In genomic region chr5:115417076-115417475, GRCh38 we compare ENCODE assay signal across 23 cellular contexts.
DNase-seq lines count a peak whose midpoint lies in the region; ATAC-seq and TF ChIP-seq lines count a peak whose summit lies in the region.
"Had no signal": no experiment of that assay in that cellular context is flagged by ENCODE, and none has a peak within 500 bp of the region (broad histone marks: within the 10 kb centered on the region; RNA-seq: fewer than 3 reads in every experiment).

No MANE protein-coding gene starts in this region.

- peaks cover 3 to 22% (median 15%) of the 10 kb centered on the region in 3 donors for H3K4me1 ChIP-seq in skeletal muscle tissue (ENCODE audit: control insufficient read depth in 3 of 3, insufficient read depth in 3 of 3, low read length in 3 of 3)
- H3K4me1 ChIP-seq in PC-3 (ENCODE audit: insufficient read depth, low read length), result peaks cover 41% of the 10 kb centered on the region

- H3K79me2 ChIP-seq in PC-3 (ENCODE audit: low read length), result no peaks in the 10 kb centered on the region

- no peak for TF ChIP-seq CTCF in PC-3 (conservative IDR thresholded peaks at IDR 0.05; ENCODE audit: low read depth, low read length)

- DNase-seq in Ammon's horn (ENCODE audit: low spot score), result peak; percentile 58
- DNase-seq in cerebellar cortex (ENCODE audit: low spot score), result peak; percentile 25
- no peak for DNase-seq in PC-3
- no peak for DNase-seq in activated CD4-positive, alpha-beta T cell treated with anti-CD3 and anti-CD28 coated beads for 1 hour
- DNase-seq in MG63, result no peak
- DNase-seq in NCI-H2029 (lab: John Stamatoyannopoulos, UW), result no peak
- DNase-seq: 8988T; CD8-positive, alpha-beta memory T cell; DND-41; GDM1; Karpas-422; MM.1S; NCI-H1092 treated with DMSO at 0.1 percent for 48 hours; NCI-H2107; NCI-H226; NCI-H69; SHP77 treated with DMSO at 0.1 percent for 48 hours had no signal

- no peak overlapping the region for H3K4me2 ChIP-seq in PC-3 (ENCODE audit: low read length)
- H3K4me2 ChIP-seq: GM23338 had no signal

- H3F3A ChIP-seq in PC-3 (ENCODE audit: low read length, unreplicated experiment), result peaks cover 4% of the 10 kb centered on the region

- no peaks in the 10 kb centered on the region for H3K27me3 ChIP-seq in layer of hippocampus (ENCODE audit: control insufficient read depth, insufficient read depth, low read length)
- H3K27me3 ChIP-seq in skeletal muscle tissue (ENCODE audit: control insufficient read depth in 3 of 3, insufficient read depth in 3 of 3, low read length in 3 of 3), result no peaks in the 10 kb centered on the region
- H3K27me3 ChIP-seq in PC-3 (ENCODE audit: low read length), result no peaks in the 10 kb centered on the region
- H3K27me3 ChIP-seq in MG63, result no peaks in the 10 kb centered on the region
- H3K27me3 ChIP-seq: BLaER1 treated with 17β-estradiol and CSF1 and Interleukin-3, amounts not matched to agents 10 nM and 100 nM had no signal

- peak overlapping the region; percentile 46 for H3K27ac ChIP-seq in layer of hippocampus (ENCODE audit: low read depth, low read length)
- H3K27ac ChIP-seq in skeletal muscle tissue (ENCODE audit: low read depth, low read length), result peak overlapping the region; percentile 26
- no peak overlapping the region for H3K27ac ChIP-seq in PC-3 (ENCODE audit: low read length)
- H3K27ac ChIP-seq: BLaER1 treated with 17β-estradiol and CSF1 and Interleukin-3, amounts not matched to agents 10 nM and 100 nM had no signal

- intact Hi-C loops in PC-3 (cut with micrococcal nuclease), result no loop called here

- no TSS peak for BruUV-seq in PC-3 (replicated peaks; lab: Mats Ljungman, UMichigan)

- H3K9me2 ChIP-seq in PC-3 (replicated peaks; ENCODE audit: low read length), result no peaks in the 10 kb centered on the region

- CTCF ChIA-PET in PC-3 (lab: Charles Lee), result no interaction called here

- no peaks in the 10 kb centered on the region for H3K36me3 ChIP-seq in skeletal muscle tissue (ENCODE audit: control insufficient read depth in 3 of 3, insufficient read depth in 3 of 3, low read length in 3 of 3)
- no peaks in the 10 kb centered on the region for H3K36me3 ChIP-seq in PC-3 (ENCODE audit: low read depth, low read length)
- H3K36me3 ChIP-seq in MG63, result no peaks in the 10 kb centered on the region
- H3K36me3 ChIP-seq: BLaER1 treated with 17β-estradiol and CSF1 and Interleukin-3, amounts not matched to agents 10 nM and 100 nM had no signal

- H3K4me3 ChIP-seq in skeletal muscle tissue (ENCODE audit: low read length in 3 of 3), result no peak overlapping the region
- no peak overlapping the region for H3K4me3 ChIP-seq in PC-3 (ENCODE audit: low read length)
- no peak overlapping the region for H3K4me3 ChIP-seq in MG63
- H3K4me3 ChIP-seq: BLaER1 treated with 17β-estradiol and CSF1 and Interleukin-3, amounts not matched to agents 10 nM and 100 nM; GM12878; GM23338 had no signal

- no peak overlapping the region for H2AFZ ChIP-seq in PC-3 (ENCODE audit: low read length)

- no peak overlapping the region for H3K9ac ChIP-seq in skeletal muscle tissue (ENCODE audit: low read depth in 1 of 3, low read length in 3 of 3)
- no peak overlapping the region for H3K9ac ChIP-seq in PC-3 (ENCODE audit: low read length)
- H3K9ac ChIP-seq: BLaER1 treated with 17β-estradiol and CSF1 and Interleukin-3, amounts not matched to agents 10 nM and 100 nM had no signal

- ATAC-seq in PC-3, result no peak
- ATAC-seq: GM12878, GM23338, HCT116 had no signal

- POLR2A ChIA-PET in PC-3 (lab: Charles Lee; ENCODE audit: unreplicated experiment), result no interaction called here

- no peaks in the 10 kb centered on the region for H3K9me3 ChIP-seq in skeletal muscle tissue (ENCODE audit: control insufficient read depth in 3 of 3, low read length in 3 of 3)
- H3K9me3 ChIP-seq in PC-3 (ENCODE audit: low read length), result no peaks in the 10 kb centered on the region
- no peaks in the 10 kb centered on the region for H3K9me3 ChIP-seq in MG63
- H3K9me3 ChIP-seq: BLaER1 treated with 17β-estradiol and CSF1 and Interleukin-3, amounts not matched to agents 10 nM and 100 nM had no signal

- no peaks in the 10 kb centered on the region for H4K20me1 ChIP-seq in PC-3 (ENCODE audit: low read length)
- H4K20me1 ChIP-seq: BLaER1 treated with 17β-estradiol and CSF1 and Interleukin-3, amounts not matched to agents 10 nM and 100 nM had no signal

Comparison
In these comparisons a context has a peak if more than half of its experiments do, and no peak if none do; other contexts are left out.
1. DNase-seq: peak in Ammon's horn (single experiment) and cerebellar cortex (single experiment); none in PC-3 (single experiment), activated CD4-positive, alpha-beta T cell treated with anti-CD3 and anti-CD28 coated beads for 1 hour (single experiment), MG63 (single experiment) and NCI-H2029 (single experiment).